Comparison of ENCODE assay signal across 27 cellular contexts in the genomic region with DNA sequence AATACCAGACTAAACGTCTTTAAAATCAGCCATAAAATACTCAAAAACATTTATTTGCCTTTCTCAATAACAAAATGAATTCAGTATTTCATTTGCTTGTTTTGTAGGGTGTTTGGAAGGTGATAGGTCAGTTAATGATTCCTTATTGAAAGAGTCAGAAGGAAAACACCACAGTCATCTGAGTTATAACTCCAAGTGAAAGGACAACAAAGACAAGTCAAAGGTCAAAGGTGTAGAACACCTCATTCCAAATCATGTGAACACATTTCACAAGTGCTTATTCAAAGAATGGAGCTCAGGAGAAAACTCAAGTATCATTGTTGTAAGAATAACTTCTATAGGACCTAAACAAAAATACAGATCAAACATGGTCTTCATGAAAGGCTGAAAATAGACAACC.
"Had no signal": no experiment of that assay in that cellular context is flagged by ENCODE, and none has a peak within 500 bp of the region (broad histone marks: within the 10 kb centered on the region; RNA-seq: fewer than 3 reads in every experiment).

No MANE protein-coding gene starts in this region.

- DNase-seq: dorsolateral prefrontal cortex; effector CD4-positive, alpha-beta T cell; esophagus squamous epithelium; foreskin melanocyte; glutamatergic neuron; heart right ventricle; hypothalamus; immature natural killer cell; islet precursor cell; kidney glomerular epithelial cell; mesenchymal stem cell; mucosa of descending colon; naive thymus-derived CD4-positive, alpha-beta T cell; right cardiac atrium; stimulated activated CD4-positive, alpha-beta T cell treated with anti-CD3 and anti-CD28 coated beads, Interleukin-15, amount 100 ng/mL, for 24 hours; stimulated activated CD4-positive, alpha-beta T cell treated with anti-CD3 and anti-CD28 coated beads, Interleukin-2, amount 100 ng/mL, for 48 hours; stimulated activated naive CD4-positive, alpha-beta T cell; stimulated activated naive CD8-positive, alpha-beta T cell treated with anti-CD3 and anti-CD28 coated beads, Interleukin-15, amount 100 ng/mL, for 72 hours; transverse colon; upper lobe of right lung; uterus had no signal

- H3K9me3 ChIP-seq: esophagus squamous epithelium, heart right ventricle, prostate gland, suprapubic skin, transverse colon, upper lobe of right lung, uterus had no signal

- FAIRE-seq: colon had no signal

- H3K4me1 ChIP-seq: esophagus squamous epithelium, heart right ventricle, parathyroid adenoma, prostate gland, suprapubic skin, transverse colon, upper lobe of right lung, uterus had no signal

- H3K36me3 ChIP-seq: esophagus squamous epithelium, heart right ventricle, neural progenitor cell, prostate gland, suprapubic skin, transverse colon, upper lobe of right lung, uterus had no signal

- H3K4me3 ChIP-seq: dorsolateral prefrontal cortex, esophagus squamous epithelium, heart right ventricle, mucosa of descending colon, neural progenitor cell, prostate gland, skin epidermis, suprapubic skin, transverse colon, upper lobe of right lung, uterus had no signal

- H3K4me2 ChIP-seq: neural progenitor cell had no signal

- H3K9ac ChIP-seq: neural progenitor cell, parathyroid adenoma had no signal

- H2AFZ ChIP-seq: neural progenitor cell, parathyroid adenoma had no signal

- ATAC-seq: heart right ventricle; mucosa of descending colon; naive thymus-derived CD4-positive, alpha-beta T cell; right cardiac atrium; stimulated activated naive CD8-positive, alpha-beta T cell treated with anti-CD3 and anti-CD28 coated beads, Interleukin-15, amount 100 ng/mL, for 72 hours; upper lobe of right lung had no signal

- H3K79me2 ChIP-seq: parathyroid adenoma had no signal

- H3K27me3 ChIP-seq: dorsolateral prefrontal cortex, esophagus squamous epithelium, heart right ventricle, neural progenitor cell, suprapubic skin, transverse colon, upper lobe of right lung, uterus had no signal

- H3K27ac ChIP-seq: dorsolateral prefrontal cortex, esophagus squamous epithelium, heart right ventricle, neural progenitor cell, parathyroid adenoma, prostate gland, skin epidermis, suprapubic skin, transverse colon, upper lobe of right lung, uterus had no signal
